Comparison of ENCODE assay signal across 17 cellular contexts in the genomic region with DNA sequence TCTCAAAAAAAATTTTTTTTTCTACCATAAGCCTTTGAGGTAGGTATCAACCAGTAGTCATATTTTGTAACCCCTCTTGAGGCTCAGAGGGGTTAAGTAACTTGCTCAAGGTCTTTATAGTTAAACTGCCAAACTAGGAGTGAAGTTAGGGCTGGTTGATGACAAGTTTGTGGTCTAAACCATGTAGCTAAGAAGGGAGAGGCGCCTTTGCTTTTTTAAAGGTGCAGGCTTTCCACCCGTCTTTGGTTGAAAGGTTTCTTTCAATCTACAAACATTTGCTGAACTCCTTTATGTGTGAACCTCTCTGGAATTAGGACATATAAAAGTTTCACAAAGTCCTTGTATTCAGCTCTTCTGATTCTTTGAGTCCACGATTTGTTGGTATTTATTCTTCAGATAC. TPM values are rescaled to one million over a fixed set of nuclear protein-coding genes. Genes with fewer than 3 reads are reported as not detected.
DNase-seq lines count a peak whose midpoint lies in the region; ATAC-seq and TF ChIP-seq lines count a peak whose summit lies in the region.
"Had no signal": no experiment of that assay in that cellular context is flagged by ENCODE, and none has a peak within 500 bp of the region (broad histone marks: within the 10 kb centered on the region; RNA-seq: fewer than 3 reads in every experiment).

No MANE protein-coding gene starts in this region.

- peaks cover 1% of the 10 kb centered on the region; the same call in 1 of the 2 replicates for H3K36me3 ChIP-seq in PC-9 (ENCODE audit: low read depth)
- no peaks in the 10 kb centered on the region for H3K36me3 ChIP-seq in thoracic aorta
- H3K36me3 ChIP-seq: BE2C, lower lobe of right lung, right atrium auricular region had no signal

- H3F3A ChIP-seq in PC-9 (ENCODE audit: insufficient read depth, low read depth) = peaks cover 70% of the 10 kb centered on the region

- H2AFZ ChIP-seq in PC-9 = 0 out of 2 replicates have a peak overlapping the region, but pooled peaks have one; percentile 42

- no peaks in the 10 kb centered on the region for H4K20me1 ChIP-seq in PC-9 (ENCODE audit: insufficient read depth)

- peak overlapping the region; percentile 31 for H3K27ac Mint-ChIP-seq in activated CD4-positive, alpha-beta T cell treated with anti-CD3 and anti-CD28 coated beads, Interleukin-2, amount 10 ng/mL, durations not matched to agents 7 days and 5 days
- H3K27ac Mint-ChIP-seq: activated naive CD4-positive, alpha-beta T cell treated with anti-CD3 and anti-CD28 coated beads for 36 hours had no signal

- peaks cover 30% of the 10 kb centered on the region for H3K4me1 Mint-ChIP-seq in activated CD4-positive, alpha-beta T cell treated with anti-CD3 and anti-CD28 coated beads, Interleukin-2, amount 10 ng/mL, durations not matched to agents 7 days and 5 days

- DNase-seq in activated CD4-positive, alpha-beta T cell treated with anti-CD3 and anti-CD28 coated beads, Interleukin-2, amount 10 ng/mL, durations not matched to agents 7 days and 5 days = peak; percentile 21
- no peak for DNase-seq in activated CD4-positive, alpha-beta T cell treated with anti-CD3 and anti-CD28 coated beads, Interleukin-2, amount 50 U/mL, for 48 hours
- no peak for DNase-seq in PC-9
- DNase-seq in caudate nucleus (lab: John Stamatoyannopoulos, UW) = no peak
- no peak for DNase-seq in thoracic aorta (ENCODE audit: low spot score)
- DNase-seq in stimulated activated CD4-positive, alpha-beta T cell treated with anti-CD3 and anti-CD28 coated beads, Interleukin-12 subunit alpha, Interleukin-12 subunit beta, amount 100 ng/mL, for 4 hours = no peak
- DNase-seq in COR-L47 (lab: John Stamatoyannopoulos, UW) = no peak
- DNase-seq in NCI-H510A (lab: John Stamatoyannopoulos, UW) = no peak
- DNase-seq: activated naive CD4-positive, alpha-beta T cell treated with anti-CD3 and anti-CD28 coated beads for 36 hours; BE2C; cerebellar nuclear complex; esophagus squamous epithelium; lower lobe of right lung; NCI-H1105; NCI-H2081 treated with DMSO at 0.1 percent for 48 hours; NCI-H510A treated with DMSO at 0.1 percent for 48 hours had no signal

- no peaks in the 10 kb centered on the region for H3K9me3 Mint-ChIP-seq in activated CD4-positive, alpha-beta T cell treated with anti-CD3 and anti-CD28 coated beads, Interleukin-2, amount 10 ng/mL, durations not matched to agents 7 days and 5 days
- H3K9me3 Mint-ChIP-seq: activated naive CD4-positive, alpha-beta T cell treated with anti-CD3 and anti-CD28 coated beads for 36 hours had no signal

- peaks cover 18% of the 10 kb centered on the region for H3K79me2 ChIP-seq in PC-9 (ENCODE audit: low read depth)

- no peaks in the 10 kb centered on the region for H3K9me2 ChIP-seq in PC-9 (ENCODE audit: insufficient read depth)

- peak overlapping the region; percentile 20 for H3K4me3 Mint-ChIP-seq in activated CD4-positive, alpha-beta T cell treated with anti-CD3 and anti-CD28 coated beads, Interleukin-2, amount 10 ng/mL, durations not matched to agents 7 days and 5 days
- H3K4me3 Mint-ChIP-seq: activated naive CD4-positive, alpha-beta T cell treated with anti-CD3 and anti-CD28 coated beads for 36 hours had no signal

- BruUV-seq in PC-9 (replicated peaks; lab: Mats Ljungman, UMichigan) = no TSS peak

- CTCF ChIA-PET in activated CD4-positive, alpha-beta T cell treated with anti-CD3 and anti-CD28 coated beads, Interleukin-2, amount 10 ng/mL, durations not matched to agents 7 days and 5 days (lab: Charles Lee) = interaction anchor here (1.2 kb wide), 1 partner anchor 97 kb away, joined by 3 read pairs; no protein-coding TSS in a partner anchor
- CTCF ChIA-PET in PC-9 (lab: Charles Lee) = interaction anchor here (0.7 kb wide), 1 partner anchor 9 kb away, joined by 4 read pairs; no protein-coding TSS in a partner anchor

- no peak overlapping the region for H3K4me2 ChIP-seq in PC-9

- ATAC-seq in thoracic aorta (ENCODE audit: insufficient number of reproducible peaks, low FRiP score, low read depth) = no peak
- ATAC-seq: lower lobe of right lung had no signal

- POLR2A ChIA-PET in activated CD4-positive, alpha-beta T cell treated with anti-CD3 and anti-CD28 coated beads, Interleukin-2, amount 10 ng/mL, durations not matched to agents 7 days and 5 days (lab: Charles Lee) = no interaction called here
- POLR2A ChIA-PET in PC-9 (lab: Charles Lee; ENCODE audit: unreplicated experiment) = no interaction called here

- no peaks in the 10 kb centered on the region for H3K27me3 Mint-ChIP-seq in activated CD4-positive, alpha-beta T cell treated with anti-CD3 and anti-CD28 coated beads, Interleukin-2, amount 10 ng/mL, durations not matched to agents 7 days and 5 days

- peaks cover 6% of the 10 kb centered on the region for H3K36me3 Mint-ChIP-seq in activated CD4-positive, alpha-beta T cell treated with anti-CD3 and anti-CD28 coated beads, Interleukin-2, amount 10 ng/mL, durations not matched to agents 7 days and 5 days (ENCODE audit: low read depth)

- H3K27me3 ChIP-seq in PC-9 (ENCODE audit: insufficient read depth, low read depth) = no peaks in the 10 kb centered on the region
- no peaks in the 10 kb centered on the region for H3K27me3 ChIP-seq in thoracic aorta (replicated peaks; ENCODE audit: insufficient read depth)
- H3K27me3 ChIP-seq: BE2C, esophagus squamous epithelium, right atrium auricular region had no signal

- H3K4me3 ChIP-seq in PC-9 = no peak overlapping the region
- no peak overlapping the region for H3K4me3 ChIP-seq in thoracic aorta
- H3K4me3 ChIP-seq: esophagus squamous epithelium, lower lobe of right lung, right atrium auricular region had no signal

- H3K9me3 ChIP-seq in PC-9 (ENCODE audit: insufficient read depth, low read depth) = no peaks in the 10 kb centered on the region
- H3K9me3 ChIP-seq in thoracic aorta = no peaks in the 10 kb centered on the region
- H3K9me3 ChIP-seq: BE2C, esophagus squamous epithelium, lower lobe of right lung, right atrium auricular region had no signal

- intact Hi-C loops in PC-9 (cut with micrococcal nuclease; ENCODE audit: unreplicated experiment) = no loop called here

- H3K27ac ChIP-seq in PC-9 (peak overlapping the region; percentile 54), caudate nucleus (ENCODE audit: low read depth, low read length) (peak overlapping the region; percentile 19), thoracic aorta (peak overlapping the region; percentile 30 to 82)
- H3K27ac ChIP-seq: lower lobe of right lung had no signal

- H3K4me1 ChIP-seq in PC-9 (replicated peaks; ENCODE audit: insufficient read depth) (peaks cover 78% of the 10 kb centered on the region), thoracic aorta (ENCODE audit: control insufficient read depth in 1 of 2, low read depth in 2 of 2) (peaks cover 10 to 30% of the 10 kb centered on the region in 2 donors)
- H3K4me1 ChIP-seq: BE2C had no signal

- TF ChIP-seq CTCF in PC-9 (conservative IDR thresholded peaks at IDR 0.05) = no peak
- TF ChIP-seq CTCF in thoracic aorta (IDR thresholded peaks at IDR 0.05) = no peak

RNA-seq across cellular contexts. Expression of gene MTA3, which starts 2.4 kb away (rescaled TPM):
- 10 to 100 TPM; 34.5 to 36.5 TPM for total RNA-seq in activated CD4-positive, alpha-beta T cell treated with anti-CD3 and anti-CD28 coated beads, Interleukin-2, amount 10 ng/mL, durations not matched to agents 7 days and 5 days
- total RNA-seq in PC-9 (2021) (58.7 and 89.8 TPM in 2 replicates), thoracic aorta (10 to 100 TPM; 23.0 to 30.8 TPM)
